ENCODE assay signal across 8 cellular contexts in the genomic region with DNA sequence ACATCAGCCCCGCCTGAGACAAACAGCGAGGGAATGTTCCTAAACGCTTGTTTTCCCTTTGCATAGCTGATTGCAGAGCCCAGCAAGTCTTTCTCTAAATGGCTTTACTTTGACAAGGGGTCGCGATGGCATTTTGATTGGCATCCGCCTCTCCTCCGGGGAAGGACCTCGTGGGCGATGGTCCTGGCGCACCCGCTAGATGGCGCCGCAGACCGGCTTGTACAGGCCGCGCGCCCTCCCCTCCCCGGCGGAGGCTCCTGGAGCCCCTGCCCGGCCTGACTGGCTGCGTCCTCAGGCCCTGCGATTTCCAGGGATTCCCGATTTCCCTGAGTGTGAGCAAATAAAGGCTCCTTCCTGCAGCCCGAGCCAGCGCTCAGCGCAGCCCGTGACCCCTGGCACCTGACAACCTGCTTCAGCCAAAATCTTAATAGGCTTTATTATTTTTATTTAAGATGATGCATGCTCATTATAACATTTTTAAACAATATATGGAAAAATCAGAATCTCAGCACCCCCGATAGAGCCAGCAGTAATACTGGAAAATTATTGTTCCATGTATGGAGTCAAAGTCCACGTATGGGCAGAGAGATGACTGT.
DNase-seq lines count a peak whose midpoint lies in the region; ATAC-seq and TF ChIP-seq lines count a peak whose summit lies in the region.

No MANE protein-coding gene starts in this region.

- H3K9me3 Mint-ChIP-seq in activated CD4-positive, alpha-beta memory T cell treated with anti-CD3 and anti-CD28 coated beads for 36 hours, result no peaks in the 10 kb centered on the region
- H3K9me3 Mint-ChIP-seq in stimulated activated naive B cell treated with anti-CD40 and anti-IgM and Interleukin-4, amounts not matched to agents 10 μg/mL and 1 μg/mL and 100 μg/mL, for 72 hours, result no peaks in the 10 kb centered on the region

- peaks cover 3% of the 10 kb centered on the region for H3K27me3 ChIP-seq in effector memory CD4-positive, alpha-beta T cell (replicated peaks; ENCODE audit: control insufficient read depth, insufficient read depth, low read length, poor library complexity, severe bottlenecking)

- H3K4me1 Mint-ChIP-seq in activated CD4-positive, alpha-beta memory T cell treated with anti-CD3 and anti-CD28 coated beads for 36 hours (ENCODE audit: low read depth), result no peaks in the 10 kb centered on the region
- H3K4me1 Mint-ChIP-seq in stimulated activated naive B cell treated with anti-CD40 and anti-IgM and Interleukin-4, amounts not matched to agents 10 μg/mL and 1 μg/mL and 100 μg/mL, for 72 hours, result no peaks in the 10 kb centered on the region

- no peak overlapping the region for H3K27ac Mint-ChIP-seq in activated CD4-positive, alpha-beta memory T cell treated with anti-CD3 and anti-CD28 coated beads for 36 hours
- H3K27ac Mint-ChIP-seq in stimulated activated naive B cell treated with anti-CD40 and anti-IgM and Interleukin-4, amounts not matched to agents 10 μg/mL and 1 μg/mL and 100 μg/mL, for 72 hours, result no peak overlapping the region

- DNase-seq in activated CD4-positive, alpha-beta memory T cell treated with anti-CD3 and anti-CD28 coated beads for 36 hours, result peak; percentile 37
- peak in 46 of 51 donors; percentile 7 to 82 (median 48) for DNase-seq in hypothalamus (lab: John Stamatoyannopoulos, UW)
- no peak for DNase-seq in stimulated activated naive B cell treated with anti-CD40 and anti-IgM and Interleukin-4, amounts not matched to agents 10 μg/mL and 1 μg/mL and 100 μg/mL, for 72 hours
- DNase-seq in effector memory CD4-positive, alpha-beta T cell, result no peak

- no peaks in the 10 kb centered on the region for H3K9me3 ChIP-seq in effector memory CD4-positive, alpha-beta T cell (ENCODE audit: control insufficient read depth, low read length)

- no peak overlapping the region for H3K27ac ChIP-seq in C4-2B
- H3K27ac ChIP-seq in effector memory CD4-positive, alpha-beta T cell (ENCODE audit: insufficient read depth, low read length, poor library complexity, severe bottlenecking), result no peak overlapping the region

- intact Hi-C loops in activated CD4-positive, alpha-beta memory T cell treated with anti-CD3 and anti-CD28 coated beads for 36 hours (cut with micrococcal nuclease), result loop anchor here (5.0 kb wide), 1 partner anchor 1339 kb away; no protein-coding TSS in a partner anchor

- peak; percentile 92 for TF ChIP-seq CTCF in C4-2B (conservative IDR thresholded peaks at IDR 0.05)

- CTCF ChIA-PET in activated CD4-positive, alpha-beta memory T cell treated with anti-CD3 and anti-CD28 coated beads for 36 hours (lab: Charles Lee), result no interaction called here

- no peaks in the 10 kb centered on the region for H3K36me3 ChIP-seq in effector memory CD4-positive, alpha-beta T cell (ENCODE audit: control insufficient read depth, insufficient read depth, low read length)

- TF ChIP-seq EP300 in Ishikawa (IDR thresholded peaks at IDR 0.05; ENCODE audit: borderline replicate concordance), result no peak

- H3K4me1 ChIP-seq in effector memory CD4-positive, alpha-beta T cell (ENCODE audit: control insufficient read depth, insufficient read depth, low read length, poor library complexity, severe bottlenecking), result peaks cover 3% of the 10 kb centered on the region

- peak; percentile 62 for ATAC-seq in GM19035 (IDR thresholded peaks at IDR 0.05; ENCODE audit: unreplicated experiment)
- peak; percentile 46 for ATAC-seq in stimulated activated naive B cell treated with anti-CD40 and anti-IgM and Interleukin-4, amounts not matched to agents 10 μg/mL and 1 μg/mL and 100 μg/mL, for 72 hours (replicated peaks)
- no peak for ATAC-seq in HG02571 (IDR thresholded peaks at IDR 0.05; ENCODE audit: unreplicated experiment)

- H3K36me3 Mint-ChIP-seq in activated CD4-positive, alpha-beta memory T cell treated with anti-CD3 and anti-CD28 coated beads for 36 hours, result no peaks in the 10 kb centered on the region
- no peaks in the 10 kb centered on the region for H3K36me3 Mint-ChIP-seq in stimulated activated naive B cell treated with anti-CD40 and anti-IgM and Interleukin-4, amounts not matched to agents 10 μg/mL and 1 μg/mL and 100 μg/mL, for 72 hours

- POLR2A ChIA-PET in activated CD4-positive, alpha-beta memory T cell treated with anti-CD3 and anti-CD28 coated beads for 36 hours (lab: Charles Lee), result no interaction called here

- TF ChIP-seq RAD21 in Ishikawa (IDR thresholded peaks at IDR 0.05; ENCODE audit: low read depth), result peak; percentile 69; the same call in 1 of the 2 replicates

- no peak overlapping the region for H3K4me3 ChIP-seq in effector memory CD4-positive, alpha-beta T cell (ENCODE audit: insufficient read depth, low read depth, low read length, poor library complexity, severe bottlenecking)

- no peak overlapping the region for H3K4me3 Mint-ChIP-seq in activated CD4-positive, alpha-beta memory T cell treated with anti-CD3 and anti-CD28 coated beads for 36 hours
- no peak overlapping the region for H3K4me3 Mint-ChIP-seq in stimulated activated naive B cell treated with anti-CD40 and anti-IgM and Interleukin-4, amounts not matched to agents 10 μg/mL and 1 μg/mL and 100 μg/mL, for 72 hours

- peaks cover 2% of the 10 kb centered on the region for H3K27me3 Mint-ChIP-seq in activated CD4-positive, alpha-beta memory T cell treated with anti-CD3 and anti-CD28 coated beads for 36 hours
- peaks cover 0 to 18% of the 10 kb centered on the region in 2 donors for H3K27me3 Mint-ChIP-seq in stimulated activated naive B cell treated with anti-CD40 and anti-IgM and Interleukin-4, amounts not matched to agents 10 μg/mL and 1 μg/mL and 100 μg/mL, for 72 hours

TF ChIP-seq in Ishikawa, 13 proteins besides CTCF, POLR2A, EP300 and RAD21:
- TF ChIP-seq TAF1 (IDR thresholded peaks at IDR 0.05; ENCODE audit: low read depth) (no peak), YY1 (IDR thresholded peaks at IDR 0.05; ENCODE audit: low read depth) (no peak), TCF12 (IDR thresholded peaks at IDR 0.05; ENCODE audit: low read depth) (no peak), CEBPB (IDR thresholded peaks at IDR 0.05) (no peak), USF1 (IDR thresholded peaks at IDR 0.05) (no peak), EGR1 (IDR thresholded peaks at IDR 0.05) (no peak), TEAD4 (IDR thresholded peaks at IDR 0.05) (no peak), ZBTB7A (IDR thresholded peaks at IDR 0.05; ENCODE audit: low read depth) (no peak), FOXM1 (IDR thresholded peaks at IDR 0.05; ENCODE audit: borderline replicate concordance, low read depth) (no peak), CREB1 (IDR thresholded peaks at IDR 0.05; ENCODE audit: low read depth) (no peak), NFIC (IDR thresholded peaks at IDR 0.05) (no peak)
- TF ChIP-seq, protein P1, sequence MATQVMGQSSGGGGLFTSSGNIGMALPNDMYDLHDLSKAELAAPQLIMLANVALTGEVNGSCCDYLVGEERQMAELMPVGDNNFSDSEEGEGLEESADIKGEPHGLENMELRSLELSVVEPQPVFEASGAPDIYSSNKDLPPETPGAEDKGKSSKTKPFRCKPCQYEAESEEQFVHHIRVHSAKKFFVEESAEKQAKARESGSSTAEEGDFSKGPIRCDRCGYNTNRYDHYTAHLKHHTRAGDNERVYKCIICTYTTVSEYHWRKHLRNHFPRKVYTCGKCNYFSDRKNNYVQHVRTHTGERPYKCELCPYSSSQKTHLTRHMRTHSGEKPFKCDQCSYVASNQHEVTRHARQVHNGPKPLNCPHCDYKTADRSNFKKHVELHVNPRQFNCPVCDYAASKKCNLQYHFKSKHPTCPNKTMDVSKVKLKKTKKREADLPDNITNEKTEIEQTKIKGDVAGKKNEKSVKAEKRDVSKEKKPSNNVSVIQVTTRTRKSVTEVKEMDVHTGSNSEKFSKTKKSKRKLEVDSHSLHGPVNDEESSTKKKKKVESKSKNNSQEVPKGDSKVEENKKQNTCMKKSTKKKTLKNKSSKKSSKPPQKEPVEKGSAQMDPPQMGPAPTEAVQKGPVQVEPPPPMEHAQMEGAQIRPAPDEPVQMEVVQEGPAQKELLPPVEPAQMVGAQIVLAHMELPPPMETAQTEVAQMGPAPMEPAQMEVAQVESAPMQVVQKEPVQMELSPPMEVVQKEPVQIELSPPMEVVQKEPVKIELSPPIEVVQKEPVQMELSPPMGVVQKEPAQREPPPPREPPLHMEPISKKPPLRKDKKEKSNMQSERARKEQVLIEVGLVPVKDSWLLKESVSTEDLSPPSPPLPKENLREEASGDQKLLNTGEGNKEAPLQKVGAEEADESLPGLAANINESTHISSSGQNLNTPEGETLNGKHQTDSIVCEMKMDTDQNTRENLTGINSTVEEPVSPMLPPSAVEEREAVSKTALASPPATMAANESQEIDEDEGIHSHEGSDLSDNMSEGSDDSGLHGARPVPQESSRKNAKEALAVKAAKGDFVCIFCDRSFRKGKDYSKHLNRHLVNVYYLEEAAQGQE (IDR thresholded peaks at IDR 0.05; ENCODE audit: low read depth), result no peak
- TF ChIP-seq, protein P2, sequence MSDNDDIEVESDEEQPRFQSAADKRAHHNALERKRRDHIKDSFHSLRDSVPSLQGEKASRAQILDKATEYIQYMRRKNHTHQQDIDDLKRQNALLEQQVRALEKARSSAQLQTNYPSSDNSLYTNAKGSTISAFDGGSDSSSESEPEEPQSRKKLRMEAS (IDR thresholded peaks at IDR 0.05), result no peak

Comparison
In these comparisons a context has a peak if more than half of its experiments do, and no peak if none do; other contexts are left out.
1. DNase-seq: peak in activated CD4-positive, alpha-beta memory T cell treated with anti-CD3 and anti-CD28 coated beads for 36 hours (single experiment) and hypothalamus (46 of 51); none in stimulated activated naive B cell treated with anti-CD40 and anti-IgM and Interleukin-4, amounts not matched to agents 10 μg/mL and 1 μg/mL and 100 μg/mL, for 72 hours (single experiment) and effector memory CD4-positive, alpha-beta T cell (0 of 3).